ENCODE assay signal across 8 cellular contexts in genomic region chr2:175004980-175005832, GRCh38. TPM values are rescaled to one million over a fixed set of nuclear protein-coding genes. Genes with fewer than 3 reads are reported as not detected.
DNase-seq lines count a peak whose midpoint lies in the region; ATAC-seq, FAIRE-seq and TF ChIP-seq lines count a peak whose summit lies in the region.

CHN1 (minus strand) TSS chr2:175005381; CDS start chr2:175004912, 469 bp downstream.

- intact Hi-C loops in adrenal gland (cut with DNase I): no loop called here
- intact Hi-C loops in left ventricle myocardium superior (cut with micrococcal nuclease): no loop called here
- intact Hi-C loops in psoas muscle (cut with DNase I): no loop called here

- WGBS in adrenal gland, 4 donors: 0 to 2% (median 1%) methylated on average over 14 to 92 of the region's 92 CpGs
- WGBS in psoas muscle, 3 donors: 0 to 1% (median 0%) methylated on average over 58 to 92 of the region's 92 CpGs
- WGBS in urinary bladder: under 1% methylated on average over 92 of the region's 92 CpGs

- no peak for FAIRE-seq in D721Med (lab: Jason Lieb, UNC)

- TF ChIP-seq POLR2A in adrenal gland (IDR thresholded peaks at IDR 0.05): peak; percentile 45 to 56

- H3K9me3 ChIP-seq in adrenal gland (replicated peaks in 1 of 3): no peaks in the 10 kb centered on the region
- no peaks in the 10 kb centered on the region for H3K9me3 ChIP-seq in psoas muscle

- H3K27me3 ChIP-seq in adrenal gland (no peaks in the 10 kb centered on the region), psoas muscle (ENCODE audit: insufficient read depth in 3 of 3, low read length in 2 of 3) (peaks cover 0 to 61% (median 0%) of the 10 kb centered on the region in 3 donors)

- H3K36me3 ChIP-seq in adrenal gland (replicated peaks in 1 of 2) (no peaks in the 10 kb centered on the region), psoas muscle (ENCODE audit: insufficient read depth in 1 of 2, low read depth in 1 of 2) (no peaks in the 10 kb centered on the region), urinary bladder (ENCODE audit: insufficient read depth) (no peaks in the 10 kb centered on the region)

- DNase-seq in D721Med (ENCODE audit: insufficient read length, low spot score) (peak; percentile 37), Kasumi-1 (lab: John Stamatoyannopoulos, UW) (peak; percentile 30 to 50), SW 1271 (lab: John Stamatoyannopoulos, UW) (peak; percentile 59 to 81), adrenal gland (peak; percentile 78 to 90 (median 83)), left ventricle myocardium superior (peak; percentile 92), psoas muscle (peak; percentile 79 to 80)

- TF ChIP-seq CTCF in D721Med (IDR thresholded peaks at IDR 0.05; ENCODE audit: insufficient read depth, missing control alignments): peak; percentile 9
- TF ChIP-seq CTCF in adrenal gland (IDR thresholded peaks at IDR 0.05): no peak
- no peak for TF ChIP-seq CTCF in psoas muscle (IDR thresholded peaks at IDR 0.05)

- peaks cover 0 to 5% of the 10 kb centered on the region in 2 donors for H3K4me1 ChIP-seq in adrenal gland (replicated peaks in 1 of 2)
- H3K4me1 ChIP-seq in psoas muscle: no peaks in the 10 kb centered on the region
- H3K4me1 ChIP-seq in urinary bladder (ENCODE audit: insufficient read depth): no peaks in the 10 kb centered on the region

- peak within 1 kb of the TSS in 2 of 4 donors; percentile 64 to 91 for H3K4me3 ChIP-seq in adrenal gland
- peak within 1 kb of the TSS; percentile 76 for H3K4me3 ChIP-seq in psoas muscle
- H3K4me3 ChIP-seq in urinary bladder (ENCODE audit: low read depth, low read length): peak within 1 kb of the TSS; percentile 88

- ATAC-seq in GM21529 (IDR thresholded peaks at IDR 0.05; ENCODE audit: unreplicated experiment): peak; percentile 66
- ATAC-seq in left ventricle myocardium superior: peak; percentile 86
- ATAC-seq in psoas muscle: peak; percentile 56 to 81 (median 78)

- H3K27ac ChIP-seq in adrenal gland (peak within 1 kb of the TSS; percentile 26 to 88 (median 77)), psoas muscle (peak within 1 kb of the TSS; percentile 0), urinary bladder (ENCODE audit: low read depth) (peak within 1 kb of the TSS; percentile 86)

RNA-seq across cellular contexts. Expression of gene CHN1, which starts in this region (rescaled TPM):
- total RNA-seq in adrenal gland (10 to 100 TPM; 17.7 to 32.4 (median 21.8) TPM), left ventricle myocardium superior (16.6 TPM), psoas muscle (1 to 10 TPM; 2.2 to 4.2 (median 2.8) TPM), urinary bladder (31.1 TPM)
- polyA plus RNA-seq in adrenal gland (10 to 100 TPM in 2 of 3 donors, 1 to 10 TPM in 1; 7.6 to 34.2 (median 11.9) TPM), psoas muscle (1 to 10 TPM; 1.8 to 2.7 (median 2.3) TPM), urinary bladder (13.2 TPM)

Comparison
In these comparisons a context has a peak if more than half of its experiments do, and no peak if none do; other contexts are left out.
1. DNase-seq: peak in every context shown above with its lines; median percentile 92 in left ventricle myocardium superior; 83 in adrenal gland; 80 in psoas muscle; 70 in SW 1271; 40 in Kasumi-1; 37 in D721Med.
2. H3K27ac ChIP-seq: peak in every context shown above with its lines; median percentile 86 in urinary bladder; 77 in adrenal gland; 0 in psoas muscle.